ENCODE assay signal across 17 cellular contexts in genomic region chr19:46076031-46076880, GRCh38. TPM values are rescaled to one million over a fixed set of nuclear protein-coding genes. Genes with fewer than 3 reads are reported as not detected.
DNase-seq lines count a peak whose midpoint lies in the region; ATAC-seq and TF ChIP-seq lines count a peak whose summit lies in the region.
"Had no signal": no experiment of that assay in that cellular context is flagged by ENCODE, and none has a peak within 500 bp of the region (broad histone marks: within the 10 kb centered on the region; RNA-seq: fewer than 3 reads in every experiment).

No MANE protein-coding gene starts in this region.

- TF ChIP-seq CTCF in SK-N-SH (IDR thresholded peaks at IDR 0.05) (peak; percentile 31), PC-3 (conservative IDR thresholded peaks at IDR 0.05; ENCODE audit: low read depth, low read length) (0 out of 2 replicates have a peak, but pooled peaks have one; percentile 17), endodermal cell (conservative IDR thresholded peaks at IDR 0.05) (peak; percentile 63), progenitor cell of endocrine pancreas (IDR thresholded peaks at IDR 0.05; ENCODE audit: unreplicated experiment) (peak; percentile 20)

- H3K9ac ChIP-seq in SK-N-SH (no peak overlapping the region), PC-3 (ENCODE audit: low read length) (no peak overlapping the region), endodermal cell (ENCODE audit: extremely low read depth, low read length, poor library complexity, severe bottlenecking) (no peak overlapping the region)

- H3K4me3 Mint-ChIP-seq in endodermal cell (peak overlapping the region; percentile 59), progenitor cell of endocrine pancreas (ENCODE audit: low read depth) (peak overlapping the region; percentile 81)

- H3K4me1 ChIP-seq in SK-N-SH (ENCODE audit: control insufficient read depth in 1 of 2, insufficient read depth in 2 of 2, low read depth in 1 of 2, low read length in 1 of 2) (peaks cover 8 to 18% of the 10 kb centered on the region in 2 experiments; a peak in 2 of 4 replicates), PC-3 (ENCODE audit: insufficient read depth, low read length) (peaks cover 7% of the 10 kb centered on the region; the same call in 1 of the 2 replicates), endodermal cell (ENCODE audit: control insufficient read depth, insufficient read depth, low read length) (no peaks in the 10 kb centered on the region)
- H3K4me1 ChIP-seq: gastrocnemius medialis, testis had no signal

- H3K4me3 ChIP-seq in SK-N-SH (ENCODE audit: low read depth in 2 of 2, low read length in 1 of 2): no peak overlapping the region
- no peak overlapping the region for H3K4me3 ChIP-seq in PC-3 (ENCODE audit: low read length)
- H3K4me3 ChIP-seq in endodermal cell (ENCODE audit: low read length): no peak overlapping the region
- H3K4me3 ChIP-seq: gastrocnemius medialis had no signal

- no peak overlapping the region for H3K27ac Mint-ChIP-seq in endodermal cell
- no peak overlapping the region for H3K27ac Mint-ChIP-seq in progenitor cell of endocrine pancreas

- 13% methylated on average over 9 of the region's 9 CpGs for WGBS in SK-N-SH (ENCODE audit: low lambda C conversion rate)
- WGBS in endodermal cell (ENCODE audit: insufficient coverage in 1 of 2, insufficient read length in 1 of 2), 2 experiments: 37 to 47% methylated on average over 4 to 8 of the region's 9 CpGs

- H2AFZ ChIP-seq in SK-N-SH (ENCODE audit: low read depth) (no peak overlapping the region), PC-3 (ENCODE audit: low read length) (no peak overlapping the region)

- peaks cover 18% of the 10 kb centered on the region for H3F3A ChIP-seq in SK-N-SH (replicated peaks; ENCODE audit: insufficient read depth)
- H3F3A ChIP-seq in PC-3 (ENCODE audit: low read length, unreplicated experiment): no peaks in the 10 kb centered on the region

- H3K4me2 ChIP-seq in SK-N-SH (peak overlapping the region; percentile 79; the same call in 1 of the 2 replicates), PC-3 (ENCODE audit: low read length) (no peak overlapping the region)

- no peaks in the 10 kb centered on the region for H3K9me2 ChIP-seq in SK-N-SH
- no peaks in the 10 kb centered on the region for H3K9me2 ChIP-seq in PC-3 (replicated peaks; ENCODE audit: low read length)

- H3K9me3 Mint-ChIP-seq in endodermal cell (peaks cover 24% of the 10 kb centered on the region), progenitor cell of endocrine pancreas (ENCODE audit: low read depth) (no peaks in the 10 kb centered on the region)

- peaks cover 6% of the 10 kb centered on the region for H3K4me1 Mint-ChIP-seq in endodermal cell
- H3K4me1 Mint-ChIP-seq in progenitor cell of endocrine pancreas (ENCODE audit: low read depth): peaks cover 1% of the 10 kb centered on the region

- H3K9me3 ChIP-seq in SK-N-SH: no peaks in the 10 kb centered on the region
- H3K9me3 ChIP-seq in PC-3 (ENCODE audit: low read length): no peaks in the 10 kb centered on the region
- peaks cover 13% of the 10 kb centered on the region for H3K9me3 ChIP-seq in endodermal cell (ENCODE audit: control insufficient read depth, low read length)
- H3K9me3 ChIP-seq: gastrocnemius medialis, testis had no signal

- POLR2A ChIA-PET in SK-N-SH (lab: Yijun Ruan, JAX): no interaction called here
- POLR2A ChIA-PET in PC-3 (lab: Charles Lee; ENCODE audit: unreplicated experiment): no interaction called here

- H4K20me1 ChIP-seq in SK-N-SH (ENCODE audit: insufficient read depth) (no peaks in the 10 kb centered on the region), PC-3 (ENCODE audit: low read length) (no peaks in the 10 kb centered on the region)

- TF ChIP-seq EP300 in SK-N-SH (IDR thresholded peaks at IDR 0.05; ENCODE audit: borderline replicate concordance in 1 of 2, low read depth in 1 of 2, low read length in 1 of 2): no peak

- no peak for ATAC-seq in SK-N-SH treated with all-trans-retinoic acid at 6 μM for 48 hours
- no peak for ATAC-seq in PC-3
- ATAC-seq: gastrocnemius medialis had no signal

- H3K27me3 ChIP-seq in SK-N-SH (ENCODE audit: insufficient read depth) (peaks cover 27% of the 10 kb centered on the region), PC-3 (ENCODE audit: low read length) (peaks cover 40% of the 10 kb centered on the region), endodermal cell (ENCODE audit: control insufficient read depth, insufficient read depth, low read length, poor library complexity, severe bottlenecking) (peaks cover 51% of the 10 kb centered on the region)
- H3K27me3 ChIP-seq: testis had no signal

- DNase-seq in SK-N-SH (no peak), PC-3 (peak; percentile 6), endodermal cell (no peak), progenitor cell of endocrine pancreas (ENCODE audit: low spot score, unreplicated experiment) (no peak), NCI-H2171 treated with DMSO at 0.1 percent for 48 hours (lab: John Stamatoyannopoulos, UW) (no peak), NCI-H526 treated with DMSO at 0.1 percent for 48 hours (lab: John Stamatoyannopoulos, UW) (no peak)
- DNase-seq in activated CD8-positive, alpha-beta memory T cell treated with anti-CD3 and anti-CD28 coated beads for 24 hours: no peak
- DNase-seq: aorta; effector CD8-positive, alpha-beta T cell; gastrocnemius medialis; NCI-H1436 had no signal

- H3K36me3 Mint-ChIP-seq in endodermal cell (ENCODE audit: low read depth): no peaks in the 10 kb centered on the region
- H3K36me3 Mint-ChIP-seq in progenitor cell of endocrine pancreas (ENCODE audit: insufficient read depth): no peaks in the 10 kb centered on the region

- intact Hi-C loops in PC-3 (cut with micrococcal nuclease): no loop called here

- H3K36me3 ChIP-seq in SK-N-SH (replicated peaks in 1 of 2; ENCODE audit: control insufficient read depth in 1 of 2, insufficient read depth in 2 of 2, low read length in 1 of 2): no peaks in the 10 kb centered on the region
- H3K36me3 ChIP-seq in PC-3 (ENCODE audit: low read depth, low read length): no peaks in the 10 kb centered on the region
- no peaks in the 10 kb centered on the region for H3K36me3 ChIP-seq in endodermal cell (ENCODE audit: control insufficient read depth, insufficient read depth, low read length)
- H3K36me3 ChIP-seq: gastrocnemius medialis had no signal

- CTCF ChIA-PET in SK-N-SH (lab: Yijun Ruan, JAX) (interaction anchor here (0.6 to 10.3 kb wide), 19 partner anchors 10 to 413 kb away, joined by 3 to 132 read pairs (median 10); partner anchors contain the start of gene IGFL4), PC-3 (lab: Charles Lee) (interaction anchor here (0.6 to 2.3 kb wide), 3 partner anchors 23 to 51 kb away, joined by 3 to 20 read pairs (median 10); no protein-coding TSS in a partner anchor)

- H3K79me2 ChIP-seq in SK-N-SH (ENCODE audit: insufficient read depth) (no peaks in the 10 kb centered on the region), PC-3 (ENCODE audit: low read length) (no peaks in the 10 kb centered on the region)

- H3K27ac ChIP-seq in SK-N-SH (ENCODE audit: low read depth in 2 of 2, low read length in 1 of 2): no peak overlapping the region
- no peak overlapping the region for H3K27ac ChIP-seq in PC-3 (ENCODE audit: low read length)
- no peak overlapping the region for H3K27ac ChIP-seq in endodermal cell (ENCODE audit: low read depth, low read length)
- H3K27ac ChIP-seq: gastrocnemius medialis, testis had no signal

- no TSS peak for BruUV-seq in PC-3 (replicated peaks; lab: Mats Ljungman, UMichigan)

- no peak for TF ChIP-seq RAD21 in SK-N-SH (IDR thresholded peaks at IDR 0.05; ENCODE audit: low read length)

- peaks cover 79% of the 10 kb centered on the region for H3K27me3 Mint-ChIP-seq in endodermal cell (ENCODE audit: insufficient read depth)
- H3K27me3 Mint-ChIP-seq in progenitor cell of endocrine pancreas: peaks cover 47% of the 10 kb centered on the region

TF ChIP-seq in SK-N-SH treated with all-trans-retinoic acid at 6 μM for 48 hours, 23 proteins besides CTCF, POLR2A, EP300 and RAD21 (continues in another document):
- no peak for TF ChIP-seq TOX (CRISPR knock-in tag; IDR thresholded peaks at IDR 0.05; ENCODE audit: borderline replicate concordance)
- TF ChIP-seq OSR1 (CRISPR knock-in tag; IDR thresholded peaks at IDR 0.05): no peak
- no peak for TF ChIP-seq BACH2 (CRISPR knock-in tag; IDR thresholded peaks at IDR 0.05; ENCODE audit: borderline replicate concordance)
- TF ChIP-seq CSRNP3 (CRISPR knock-in tag; IDR thresholded peaks at IDR 0.05): no peak
- no peak for TF ChIP-seq CSDC2 (CRISPR knock-in tag; IDR thresholded peaks at IDR 0.05)

RNA-seq across cellular contexts. Expression of gene IGFL4, which starts 35.5 kb away (rescaled TPM):
- polyA plus RNA-seq in SK-N-SH (2012; rRNA removed): not detected in 2 replicates
- not detected in 2 replicates for polyA plus RNA-seq in SK-N-SH (2012; cell fraction: cytosol; rRNA removed)
- 0.04 TPM in 2 replicates for polyA plus RNA-seq in SK-N-SH (2012; cell fraction: nucleus; rRNA removed)
- total RNA-seq in PC-3 (2014; rRNA removed) (not detected in 2 replicates), endodermal cell (under 1 TPM; 0.33 to 0.60 TPM), progenitor cell of endocrine pancreas (0.84 and 1.2 TPM in 2 replicates)
- 0.11 TPM for polyA plus RNA-seq in endodermal cell (2013, experiment 1 of 2)
- 0.33 TPM for polyA plus RNA-seq in endodermal cell (2013, experiment 2 of 2)
- total RNA-seq: aorta; gastrocnemius medialis; HT1080; kidney; T-helper 2 cell treated with Interferon-gamma antibody and Interleukin-4, amounts not matched to agents 100 ng/mL and 5 ng/mL, for 36 hours had no signal
- polyA plus RNA-seq: aorta had no signal

RNA-seq across cellular contexts. Expression of gene IGFL3, which starts 48.2 kb away (rescaled TPM):
- not detected in 2 replicates for polyA plus RNA-seq in SK-N-SH (2012; rRNA removed)
- not detected in 2 replicates for polyA plus RNA-seq in SK-N-SH (2012; cell fraction: cytosol; rRNA removed)
- not detected in 2 replicates for polyA plus RNA-seq in SK-N-SH (2012; cell fraction: nucleus; rRNA removed)
- total RNA-seq in PC-3 (2014; rRNA removed) (not detected in 2 replicates), endodermal cell (1 to 10 TPM in 1 of 2 donors, under 1 TPM in 1; 0.88 to 2.1 TPM), progenitor cell of endocrine pancreas (not detected in 2 replicates)
- 0.39 TPM for polyA plus RNA-seq in endodermal cell (2013, experiment 1 of 2)
- polyA plus RNA-seq in endodermal cell (2013, experiment 2 of 2): 0.79 TPM
- total RNA-seq: aorta; gastrocnemius medialis; kidney; pulmonary artery endothelial cell; T-helper 2 cell treated with Interferon-gamma antibody and Interleukin-4, amounts not matched to agents 100 ng/mL and 5 ng/mL, for 36 hours; testis had no signal
- polyA plus RNA-seq: aorta had no signal

RNA-seq across cellular contexts. Expression of gene PGLYRP1, which starts 53.4 kb away (rescaled TPM):
- not detected in 2 replicates for polyA plus RNA-seq in SK-N-SH (2012; rRNA removed)
- not detected in 2 replicates for polyA plus RNA-seq in SK-N-SH (2012; cell fraction: cytosol; rRNA removed)
- not detected in 2 replicates for polyA plus RNA-seq in SK-N-SH (2012; cell fraction: nucleus; rRNA removed)
- total RNA-seq in PC-3 (2014; rRNA removed) (not detected in 2 replicates), endodermal cell (not detected), progenitor cell of endocrine pancreas (not detected in 2 replicates)
- not detected for polyA plus RNA-seq in endodermal cell (2013, experiment 1 of 2)
- polyA plus RNA-seq in endodermal cell (2013, experiment 2 of 2): not detected
- total RNA-seq: gastrocnemius medialis; HT1080; kidney; pulmonary artery endothelial cell; T-helper 2 cell treated with Interferon-gamma antibody and Interleukin-4, amounts not matched to agents 100 ng/mL and 5 ng/mL, for 36 hours; testis had no signal
